ENCODE assay signal across 1 cellular context in genomic region chr9:136245194-136246150, GRCh38.
TF ChIP-seq lines count a peak whose summit lies in the region.

Gene QSOX2 (minus strand): TSS chr9:136245812. CDS start chr9:136245803, 9 bp downstream.

TF ChIP-seq in HepG2, 621 proteins besides CTCF, POLR2A, EP300 and RAD21 (continued from another document and continues in another):
- TF ChIP-seq PRDM4 (CRISPR knock-in tag; IDR thresholded peaks at IDR 0.05; ENCODE audit: borderline replicate concordance) (no peak), ZNF704 (CRISPR knock-in tag; IDR thresholded peaks at IDR 0.05; ENCODE audit: borderline replicate concordance) (no peak), RFX3 (CRISPR knock-in tag; IDR thresholded peaks at IDR 0.05) (no peak), MYC (CRISPR knock-in tag; IDR thresholded peaks at IDR 0.05; ENCODE audit: borderline replicate concordance) (peak; percentile 88), ZNF263 (CRISPR knock-in tag; IDR thresholded peaks at IDR 0.05) (peak; percentile 31; the same call in 1 of the 2 replicates), CENPBD1 (CRISPR knock-in tag; IDR thresholded peaks at IDR 0.05; ENCODE audit: borderline replicate concordance, low read depth) (no peak), ZFY (CRISPR knock-in tag; IDR thresholded peaks at IDR 0.05) (peak; percentile 72), KDM2A (CRISPR knock-in tag; IDR thresholded peaks at IDR 0.05; ENCODE audit: borderline replicate concordance, low read depth) (peak; percentile 46; the same call in 1 of the 2 replicates), ZNF20 (CRISPR knock-in tag; IDR thresholded peaks at IDR 0.05) (no peak), ZBTB4 (CRISPR knock-in tag; IDR thresholded peaks at IDR 0.05; ENCODE audit: borderline replicate concordance) (no peak), ARHGAP35 (CRISPR knock-in tag; IDR thresholded peaks at IDR 0.05; ENCODE audit: borderline replicate concordance) (no peak), RARG (CRISPR knock-in tag; IDR thresholded peaks at IDR 0.05; ENCODE audit: low read depth) (no peak), ZNF367 (CRISPR knock-in tag; IDR thresholded peaks at IDR 0.05; ENCODE audit: borderline replicate concordance) (no peak), NR3C1 (CRISPR knock-in tag; IDR thresholded peaks at IDR 0.05) (no peak), ATF6 (CRISPR knock-in tag; conservative IDR thresholded peaks at IDR 0.05) (no peak), AGO1 (IDR thresholded peaks at IDR 0.05; ENCODE audit: low read depth, low read length, poor library complexity, severe bottlenecking) (no peak), HDAC6 (IDR thresholded peaks at IDR 0.05; ENCODE audit: low read depth, low read length) (no peak), NFE2 (CRISPR knock-in tag; IDR thresholded peaks at IDR 0.05) (no peak), FOXM1 (CRISPR knock-in tag; IDR thresholded peaks at IDR 0.05) (no peak), USF2 (IDR thresholded peaks at IDR 0.05; ENCODE audit: low read depth, low read length) (peak; percentile 40), USF2 (CRISPR knock-in tag; IDR thresholded peaks at IDR 0.05; ENCODE audit: borderline replicate concordance) (no peak; the same call in 1 of the 2 replicates), ZNF761 (CRISPR knock-in tag; conservative IDR thresholded peaks at IDR 0.05) (no peak), KAT2B (IDR thresholded peaks at IDR 0.05; ENCODE audit: borderline replicate concordance, low read depth, low read length) (no peak), ZNF510 (CRISPR knock-in tag; IDR thresholded peaks at IDR 0.05; ENCODE audit: low read depth) (no peak), JUND (CRISPR knock-in tag; IDR thresholded peaks at IDR 0.05) (no peak), ZBTB43 (CRISPR knock-in tag; conservative IDR thresholded peaks at IDR 0.05) (0 out of 2 replicates have a peak, but pooled peaks have one; percentile 26), YY1 (IDR thresholded peaks at IDR 0.05; ENCODE audit: insufficient read depth, insufficient replicate concordance, low read depth, low read length) (peak; percentile 95), HMG20B (CRISPR knock-in tag; conservative IDR thresholded peaks at IDR 0.05) (no peak), NCOA1 (CRISPR knock-in tag; IDR thresholded peaks at IDR 0.05) (no peak), TEF (CRISPR knock-in tag; IDR thresholded peaks at IDR 0.05) (0 out of 2 replicates have a peak, but pooled peaks have one; percentile 50), MNT (IDR thresholded peaks at IDR 0.05) (no peak), MAX (IDR thresholded peaks at IDR 0.05) (peak; percentile 93), RXRA (CRISPR knock-in tag; IDR thresholded peaks at IDR 0.05) (no peak), CC2D1A (CRISPR knock-in tag; IDR thresholded peaks at IDR 0.05) (no peak), CREM (IDR thresholded peaks at IDR 0.05) (no peak), CREM (CRISPR knock-in tag; IDR thresholded peaks at IDR 0.05) (no peak), ETS1 (CRISPR knock-in tag; IDR thresholded peaks at IDR 0.05) (no peak), NFYB (CRISPR knock-in tag; IDR thresholded peaks at IDR 0.05) (no peak), ELF1 (CRISPR knock-in tag; IDR thresholded peaks at IDR 0.05) (no peak), BRF2 (CRISPR knock-in tag; IDR thresholded peaks at IDR 0.05) (no peak), LRRFIP1 (CRISPR knock-in tag; conservative IDR thresholded peaks at IDR 0.05) (no peak)
